Comparison of ENCODE assay signal across 14 cellular contexts in genomic region chr12:87930033-87930432, GRCh38.
A peak's percentile ranks its signal among the peaks of the same experiment; 100 is the strongest.
DNase-seq lines count a peak whose midpoint lies in the region; ATAC-seq lines count a peak whose summit lies in the region.
"Had no signal": no experiment of that assay in that cellular context is flagged by ENCODE, and none has a peak within 500 bp of the region (broad histone marks: within the 10 kb centered on the region; RNA-seq: fewer than 3 reads in every experiment).

No MANE protein-coding gene starts in this region.

- DNase-seq in A172 (ENCODE audit: low spot score) (peak; percentile 51), HS-5 (ENCODE audit: low read depth) (peak; percentile 60), amniotic epithelial cell (ENCODE audit: low read depth) (peak; percentile 68), fibroblast of the conjunctiva (ENCODE audit: low read depth) (peak; percentile 75), SIG-M5 treated with dmso at 0.1 percent for 504 hours (lab: John Stamatoyannopoulos, UW; ENCODE audit: unreplicated experiment) (no peak)
- DNase-seq in activated CD4-positive, alpha-beta T cell treated with anti-CD3 and anti-CD28 coated beads for 1 hour: no peak
- DNase-seq: Calu3, NCI-H1092, ovary, T-helper 2 cell had no signal

- no peak for ATAC-seq in GM18873 (IDR thresholded peaks at IDR 0.05; ENCODE audit: low FRiP score, unreplicated experiment)
- ATAC-seq in HG03108 (IDR thresholded peaks at IDR 0.05; ENCODE audit: unreplicated experiment): no peak
- ATAC-seq: activated T-helper 17 cell treated with anti-CD3 and anti-CD28 coated beads, Interleukin-2, amount 50 U/mL, for 72 hours; Panc1 had no signal

Comparison
In these comparisons a context has a peak if more than half of its experiments do, and no peak if none do; other contexts are left out.
1. DNase-seq: peak in A172 (single experiment), HS-5 (single experiment), amniotic epithelial cell (single experiment) and fibroblast of the conjunctiva (single experiment); none in activated CD4-positive, alpha-beta T cell treated with anti-CD3 and anti-CD28 coated beads for 1 hour (single experiment) and SIG-M5 treated with dmso at 0.1 percent for 504 hours (single experiment).